In the genomic region with DNA sequence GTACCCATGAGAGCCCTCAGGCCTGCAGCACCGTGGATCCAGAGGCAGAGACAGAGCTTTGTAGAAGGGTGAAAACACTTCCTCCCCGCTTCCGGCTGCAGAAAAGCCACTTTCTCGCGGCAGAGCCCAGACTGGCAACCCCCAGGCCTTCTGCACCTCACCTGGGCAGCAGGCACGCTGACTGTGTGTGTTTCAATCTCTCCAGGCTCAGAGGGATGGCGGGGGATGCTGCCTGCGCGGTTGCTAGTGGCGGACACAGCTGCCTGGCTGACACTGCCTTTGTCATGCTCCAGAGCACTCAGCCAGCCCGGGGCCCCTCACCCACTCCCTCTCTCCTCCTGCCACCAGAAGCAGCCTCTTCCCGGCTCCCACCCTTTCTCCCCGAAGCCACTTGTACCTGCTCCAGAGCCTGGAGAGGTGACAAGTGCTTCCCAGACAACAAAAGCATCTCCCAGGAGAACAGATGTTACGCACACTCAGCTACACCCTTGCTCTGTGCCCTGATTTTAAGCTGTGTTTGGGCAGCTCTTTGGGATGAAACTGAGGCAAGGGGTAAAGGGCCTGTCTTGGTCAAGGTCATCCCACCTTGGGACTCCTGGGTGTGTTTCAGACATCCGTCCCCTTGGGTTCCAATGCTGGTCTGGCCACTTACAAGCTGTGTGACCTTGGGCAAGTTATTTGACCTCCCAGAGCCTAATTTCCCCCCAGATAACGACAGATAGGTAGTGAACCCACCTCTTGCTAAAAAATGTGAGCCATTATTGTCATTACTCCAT, we compare ENCODE assay signal across 1 cellular context.
TF ChIP-seq lines count a peak whose summit lies in the region.

No MANE protein-coding gene starts in this region.

TF ChIP-seq in liver, 16 proteins besides CTCF, POLR2A, EP300 and RAD21 (continued from another document):
- TF ChIP-seq, protein P1, sequence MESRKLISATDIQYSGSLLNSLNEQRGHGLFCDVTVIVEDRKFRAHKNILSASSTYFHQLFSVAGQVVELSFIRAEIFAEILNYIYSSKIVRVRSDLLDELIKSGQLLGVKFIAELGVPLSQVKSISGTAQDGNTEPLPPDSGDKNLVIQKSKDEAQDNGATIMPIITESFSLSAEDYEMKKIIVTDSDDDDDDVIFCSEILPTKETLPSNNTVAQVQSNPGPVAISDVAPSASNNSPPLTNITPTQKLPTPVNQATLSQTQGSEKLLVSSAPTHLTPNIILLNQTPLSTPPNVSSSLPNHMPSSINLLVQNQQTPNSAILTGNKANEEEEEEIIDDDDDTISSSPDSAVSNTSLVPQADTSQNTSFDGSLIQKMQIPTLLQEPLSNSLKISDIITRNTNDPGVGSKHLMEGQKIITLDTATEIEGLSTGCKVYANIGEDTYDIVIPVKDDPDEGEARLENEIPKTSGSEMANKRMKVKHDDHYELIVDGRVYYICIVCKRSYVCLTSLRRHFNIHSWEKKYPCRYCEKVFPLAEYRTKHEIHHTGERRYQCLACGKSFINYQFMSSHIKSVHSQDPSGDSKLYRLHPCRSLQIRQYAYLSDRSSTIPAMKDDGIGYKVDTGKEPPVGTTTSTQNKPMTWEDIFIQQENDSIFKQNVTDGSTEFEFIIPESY (IDR thresholded peaks at IDR 0.05): no peak
